Comparison of ENCODE assay signal across 11 cellular contexts in the genomic region with DNA sequence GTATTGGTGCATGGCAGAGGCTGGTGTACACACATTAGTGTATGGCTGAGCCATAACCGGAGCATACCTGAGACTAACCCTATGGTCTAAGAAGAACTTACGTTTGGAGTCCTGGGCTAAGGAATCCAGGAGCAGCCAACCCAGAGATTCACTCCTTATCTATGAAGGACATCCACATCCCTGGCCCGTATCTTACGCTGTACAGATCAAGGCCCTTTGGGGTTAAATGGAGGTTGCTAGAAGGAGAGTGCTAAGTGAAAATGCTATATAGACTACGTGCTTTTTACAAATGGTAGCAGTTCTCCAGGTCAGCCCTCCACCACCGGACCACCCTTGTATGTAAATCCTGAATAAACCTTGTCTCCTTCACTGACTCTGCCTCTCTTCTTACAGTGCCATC. TPM values are rescaled to one million over a fixed set of nuclear protein-coding genes. Genes with fewer than 3 reads are reported as not detected.
DNase-seq lines count a peak whose midpoint lies in the region; ATAC-seq and TF ChIP-seq lines count a peak whose summit lies in the region.
"Had no signal": no experiment of that assay in that cellular context is flagged by ENCODE, and none has a peak within 500 bp of the region (broad histone marks: within the 10 kb centered on the region; RNA-seq: fewer than 3 reads in every experiment).

No MANE protein-coding gene starts in this region.

- H3K27me3 ChIP-seq in cardiac muscle cell: no peaks in the 10 kb centered on the region
- no peaks in the 10 kb centered on the region for H3K27me3 ChIP-seq in subcutaneous abdominal adipose tissue (ENCODE audit: control insufficient read depth in 5 of 5, insufficient read depth in 4 of 5, low read length in 5 of 5)
- H3K27me3 ChIP-seq in uterus: no peaks in the 10 kb centered on the region

- H3K4me3 ChIP-seq in cardiac muscle cell (peak overlapping the region; percentile 71), WI38 (ENCODE audit: low read depth, low read length) (peak overlapping the region; percentile 96), iPS-18c (ENCODE audit: insufficient read depth, low read depth, low read length) (peak overlapping the region; percentile 26), subcutaneous abdominal adipose tissue (ENCODE audit: low read depth in 1 of 5, low read length in 5 of 5) (peak overlapping the region in 3 of 5 donors; percentile 85 to 96 (median 93)), uterus (peak overlapping the region in 1 of 2 donors; percentile 94)

- intact Hi-C loops in cardiac septum (cut with DNase I): no loop called here
- intact Hi-C loops in uterus (cut with DNase I; ENCODE audit: low total_unique reads): no loop called here

- TF ChIP-seq CTCF in cardiac muscle cell (IDR thresholded peaks at IDR 0.05; ENCODE audit: low read depth, low read length) (no peak), WI38 (IDR thresholded peaks at IDR 0.05; ENCODE audit: low read depth, low read length) (no peak), uterus (IDR thresholded peaks at IDR 0.05) (no peak)

- TF ChIP-seq POLR2A in uterus (IDR thresholded peaks at IDR 0.05): no peak

- H3K36me3 ChIP-seq in cardiac muscle cell (no peaks in the 10 kb centered on the region), subcutaneous abdominal adipose tissue (ENCODE audit: control insufficient read depth in 5 of 5, insufficient read depth in 5 of 5, low read length in 5 of 5) (peaks cover 3 to 10% (median 4%) of the 10 kb centered on the region in 5 donors), uterus (no peaks in the 10 kb centered on the region)

- H3K9ac ChIP-seq in subcutaneous abdominal adipose tissue (ENCODE audit: low read length in 5 of 5): peak overlapping the region in 2 of 5 donors; percentile 97 to 99

- H3K27ac ChIP-seq in cardiac muscle cell: peak overlapping the region; percentile 98
- H3K27ac ChIP-seq in subcutaneous abdominal adipose tissue (ENCODE audit: low read depth, low read length): no peak overlapping the region
- no peak overlapping the region for H3K27ac ChIP-seq in uterus

- H3K4me1 ChIP-seq in cardiac muscle cell (ENCODE audit: low read depth) (peaks cover 17% of the 10 kb centered on the region), subcutaneous abdominal adipose tissue (ENCODE audit: control insufficient read depth in 5 of 5, insufficient read depth in 5 of 5, low read length in 5 of 5) (peaks cover 5 to 35% (median 23%) of the 10 kb centered on the region in 5 donors), uterus (peaks cover 9 to 12% of the 10 kb centered on the region in 2 donors)

- no peaks in the 10 kb centered on the region for H3K9me3 ChIP-seq in cardiac muscle cell (ENCODE audit: low read depth)
- no peaks in the 10 kb centered on the region for H3K9me3 ChIP-seq in iPS-18c (ENCODE audit: control insufficient read depth, insufficient read depth, low read length)
- H3K9me3 ChIP-seq in subcutaneous abdominal adipose tissue (ENCODE audit: control insufficient read depth in 5 of 5, low read length in 5 of 5): no peaks in the 10 kb centered on the region
- no peaks in the 10 kb centered on the region for H3K9me3 ChIP-seq in uterus

- ATAC-seq in GM19395 (IDR thresholded peaks at IDR 0.05; ENCODE audit: unreplicated experiment): no peak
- no peak for ATAC-seq in HG03565 (IDR thresholded peaks at IDR 0.05; ENCODE audit: unreplicated experiment)
- ATAC-seq: CD8-positive, alpha-beta T cell had no signal

- DNase-seq in cardiac muscle cell (ENCODE audit: low read depth in 1 of 2, low spot score in 1 of 2) (no peak), cardiac septum (ENCODE audit: low spot score) (no peak), uterus (no peak)
- DNase-seq: activated T-cell treated with anti-CD3 and anti-CD28 coated beads, Interleukin-2, amount 50 U/mL, for 48 hours; CD8-positive, alpha-beta T cell; NCI-H1417 treated with DMSO at 0.1 percent for 48 hours had no signal

RNA-seq across cellular contexts. Expression of a gene that starts 1.9 kb away (rescaled TPM):
- 24.1 and 32.9 TPM in 2 replicates for total RNA-seq in cardiac muscle cell
- polyA plus RNA-seq in cardiac muscle cell: 40.7 and 54.6 TPM in 2 replicates
- total RNA-seq in cardiac septum: 49.1 TPM
- 100 to 1,000 TPM in 1 of 4 donors, 10 to 100 TPM in 3; 20.9 to 102 (median 60.5) TPM for total RNA-seq in uterus

RNA-seq across cellular contexts. Expression of a gene that starts 8.5 kb away (rescaled TPM):
- total RNA-seq in cardiac muscle cell (5.0 and 6.1 TPM in 2 replicates), cardiac septum (4.3 TPM), uterus (10 to 100 TPM in 1 of 4 donors, 1 to 10 TPM in 2, under 1 TPM in 1; 0.51 to 12.9 (median 7.4) TPM)
- 7.1 and 7.4 TPM in 2 replicates for polyA plus RNA-seq in cardiac muscle cell
